ENCODE assay signal across 24 cellular contexts in the genomic region with DNA sequence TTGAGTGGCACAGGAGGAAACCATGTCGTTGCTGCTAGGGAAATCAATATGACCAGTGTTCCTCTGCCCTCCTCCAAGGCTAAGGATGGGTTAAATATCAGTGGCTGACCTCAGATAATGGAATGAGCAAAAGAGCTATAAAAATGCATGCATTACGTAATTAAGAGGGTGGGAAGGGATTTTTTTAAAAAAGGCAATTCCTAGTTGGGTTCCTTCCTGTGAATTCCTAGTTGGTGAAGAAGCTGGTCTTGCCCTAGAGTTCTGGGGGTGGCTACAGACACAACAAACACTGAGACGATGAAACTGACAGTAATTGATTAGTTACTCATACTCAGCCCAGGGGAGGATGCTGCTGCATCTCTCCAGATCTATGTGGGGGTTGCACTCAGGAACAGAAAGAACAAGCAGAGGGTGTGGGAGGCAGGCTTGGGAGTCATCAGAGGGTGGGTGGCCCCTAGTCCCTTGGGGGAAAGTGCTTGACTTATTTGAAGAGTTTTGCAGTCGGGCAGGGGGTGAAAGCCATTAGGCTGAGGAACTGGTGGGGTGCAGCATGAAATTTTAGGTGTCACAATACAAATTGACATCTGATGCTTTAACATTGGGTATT.
"Had no signal": no experiment of that assay in that cellular context is flagged by ENCODE, and none has a peak within 500 bp of the region (broad histone marks: within the 10 kb centered on the region; RNA-seq: fewer than 3 reads in every experiment).

No MANE protein-coding gene starts in this region.

- H2AFZ ChIP-seq: hepatocyte, parathyroid adenoma had no signal

- H3K4me2 ChIP-seq: hepatocyte had no signal

- DNase-seq: effector memory CD8-positive, alpha-beta T cell; glutamatergic neuron; kidney; left cardiac atrium; left ventricle myocardium inferior; naive thymus-derived CD4-positive, alpha-beta T cell; nephron progenitor cell; retina; right lobe of liver; spleen; stimulated activated CD4-positive, alpha-beta T cell treated with anti-CD3 and anti-CD28 coated beads, Interleukin-15, amount 100 ng/mL, for 24 hours; stimulated activated CD4-positive, alpha-beta T cell treated with anti-CD3 and anti-CD28 coated beads, Interleukin-1b, Interleukin-23, amount 100 ng/mL, for 48 hours; stimulated activated CD4-positive, alpha-beta T cell treated with anti-CD3 and anti-CD28 coated beads, Interleukin-4, amount 100 ng/mL, for 24 hours; tibial artery; upper lobe of left lung; uterus had no signal

- H3K9ac ChIP-seq: parathyroid adenoma had no signal

- ATAC-seq: effector memory CD8-positive, alpha-beta T cell; gastroesophageal sphincter; left cardiac atrium; naive thymus-derived CD4-positive, alpha-beta T cell; right lobe of liver; stimulated activated memory B cell treated with anti-CD40 and anti-IgM and Interleukin-4, amounts not matched to agents 10 μg/mL and 1 μg/mL and 100 μg/mL, for 72 hours had no signal

- H3K36me3 ChIP-seq: esophagus muscularis mucosa, gastroesophageal sphincter, left ventricle myocardium inferior, prostate gland, right lobe of liver, spleen, tibial artery, upper lobe of left lung, uterus had no signal

- H3K9me3 ChIP-seq: esophagus muscularis mucosa, gastroesophageal sphincter, left ventricle myocardium inferior, prostate gland, right lobe of liver, tibial artery, upper lobe of left lung, uterus had no signal

- H3K79me2 ChIP-seq: hepatocyte, parathyroid adenoma had no signal

- H3K27ac ChIP-seq: epithelial cell of prostate, esophagus muscularis mucosa, gastroesophageal sphincter, hepatocyte, left ventricle myocardium inferior, parathyroid adenoma, prostate gland, right lobe of liver, spleen, tibial artery, upper lobe of left lung, uterus had no signal

- H3K4me1 ChIP-seq: esophagus muscularis mucosa, gastroesophageal sphincter, left ventricle myocardium inferior, parathyroid adenoma, prostate gland, right lobe of liver, spleen, tibial artery, upper lobe of left lung, uterus had no signal

- H3K4me3 ChIP-seq: esophagus muscularis mucosa, gastroesophageal sphincter, hepatocyte, left ventricle myocardium inferior, lung, prostate gland, right lobe of liver, spleen, tibial artery, upper lobe of left lung, uterus had no signal

- H3K27me3 ChIP-seq: esophagus muscularis mucosa, gastroesophageal sphincter, hepatocyte, right lobe of liver, spleen, tibial artery, upper lobe of left lung, uterus had no signal
